ENCODE assay signal across 16 cellular contexts in the genomic region with DNA sequence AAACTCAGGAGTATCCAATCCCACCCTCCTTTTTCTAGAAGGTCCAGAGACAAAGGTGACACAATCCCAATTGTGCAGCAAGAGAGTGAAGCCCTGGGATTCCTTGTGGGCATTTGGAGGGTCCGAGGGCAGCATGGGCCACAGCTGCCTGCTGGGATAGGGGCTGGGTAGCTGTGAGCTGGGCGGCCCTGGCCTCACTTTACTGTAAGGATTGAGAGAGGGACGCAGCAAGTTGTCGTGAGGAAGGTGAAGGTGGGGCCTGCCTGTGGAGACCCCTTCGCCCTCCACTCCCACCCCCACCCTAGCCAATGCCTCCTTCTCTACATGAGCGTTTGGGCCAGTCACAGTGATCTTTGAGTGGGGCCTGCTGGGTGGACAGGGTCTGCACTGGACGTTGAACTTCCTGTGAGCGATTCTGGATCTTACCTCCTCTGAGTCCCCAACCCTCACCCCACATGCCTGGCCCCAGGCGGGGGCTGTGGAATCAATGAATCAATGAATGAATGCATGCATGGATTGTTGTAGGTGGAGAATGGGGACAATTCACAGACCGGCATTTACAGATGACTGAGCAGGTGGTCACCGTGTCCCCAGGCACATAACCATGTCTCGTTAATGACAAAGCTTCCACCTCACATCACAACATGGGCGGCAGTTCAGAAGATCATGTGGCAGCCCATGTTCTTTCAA.
A peak's percentile ranks its signal among the peaks of the same experiment; 100 is the strongest.
DNase-seq lines count a peak whose midpoint lies in the region; ATAC-seq, FAIRE-seq and TF ChIP-seq lines count a peak whose summit lies in the region.
"Had no signal": no experiment of that assay in that cellular context is flagged by ENCODE, and none has a peak within 500 bp of the region (broad histone marks: within the 10 kb centered on the region; RNA-seq: fewer than 3 reads in every experiment).

No MANE protein-coding gene starts in this region.

- H3K9ac ChIP-seq in HepG2 (ENCODE audit: insufficient read depth, low read depth, low read length), result no peak overlapping the region
- no peak overlapping the region for H3K9ac ChIP-seq in K562 (ENCODE audit: insufficient read depth in 1 of 2, low read depth in 2 of 2, low read length in 2 of 2)
- H3K9ac ChIP-seq: BLaER1 treated with 17β-estradiol and CSF1 and Interleukin-3, amounts not matched to agents 10 nM and 100 nM had no signal

- no peak overlapping the region for H3K27ac ChIP-seq in HepG2 (ENCODE audit: extremely low read length, insufficient read depth, low read length)
- H3K27ac ChIP-seq in right lobe of liver, result no peak overlapping the region
- H3K27ac ChIP-seq in K562 (ENCODE audit: extremely low read depth, low read depth, low read length), result peak overlapping the region; percentile 26; the same call in 1 of the 3 replicates
- H3K27ac ChIP-seq in osteoblast (ENCODE audit: low read depth, low read length), result no peak overlapping the region
- H3K27ac ChIP-seq in aorta (ENCODE audit: low read depth in 1 of 2, low read length in 2 of 2), result no peak overlapping the region
- H3K27ac ChIP-seq: BLaER1 treated with 17β-estradiol and CSF1 and Interleukin-3, amounts not matched to agents 10 nM and 100 nM had no signal

- H4K20me1 ChIP-seq in HepG2 (ENCODE audit: insufficient read depth, low read length), result no peaks in the 10 kb centered on the region
- no peaks in the 10 kb centered on the region; the same call in 1 of the 2 replicates for H4K20me1 ChIP-seq in K562 (replicated peaks; ENCODE audit: control insufficient read depth, insufficient read depth, low read length)
- no peaks in the 10 kb centered on the region for H4K20me1 ChIP-seq in osteoblast (ENCODE audit: insufficient read depth, low read length)
- H4K20me1 ChIP-seq: BLaER1 treated with 17β-estradiol and CSF1 and Interleukin-3, amounts not matched to agents 10 nM and 100 nM had no signal

- no TSS peak for BruUV-seq in HepG2 (replicated peaks; lab: Mats Ljungman, UMichigan)
- no TSS peak for BruUV-seq in K562 (replicated peaks; lab: Mats Ljungman, UMichigan)

- no peak for TF ChIP-seq RAD21 in HepG2 (CRISPR knock-in tag; IDR thresholded peaks at IDR 0.05)
- TF ChIP-seq RAD21 in K562 (CRISPR knock-in tag; conservative IDR thresholded peaks at IDR 0.05 in 1 of 2, IDR thresholded peaks at IDR 0.05 in 1 of 2), result no peak

- TF ChIP-seq POLR2A in HepG2 (IDR thresholded peaks at IDR 0.05; ENCODE audit: insufficient read depth in 1 of 2, low read depth in 2 of 2, low read length in 2 of 2) (no peak), right lobe of liver (IDR thresholded peaks at IDR 0.05) (no peak), K562 (conservative IDR thresholded peaks at IDR 0.05) (no peak)

- FAIRE-seq in HepG2 (lab: Jason Lieb, UNC), result no peak
- FAIRE-seq in K562 (lab: Jason Lieb, UNC), result no peak
- FAIRE-seq: GM12878 had no signal

- H2AFZ ChIP-seq in HepG2 (ENCODE audit: low read length) (no peak overlapping the region), K562 (ENCODE audit: low read depth, low read length) (no peak overlapping the region), osteoblast (ENCODE audit: low read length) (no peak overlapping the region)

- H3K4me2 ChIP-seq in HepG2 (ENCODE audit: low read depth, low read length) (no peak overlapping the region), K562 (ENCODE audit: insufficient read depth, low read length) (no peak overlapping the region), osteoblast (ENCODE audit: insufficient read depth, low read length) (no peak overlapping the region)
- H3K4me2 ChIP-seq: BLaER1 treated with 17β-estradiol and CSF1 and Interleukin-3, amounts not matched to agents 10 nM and 100 nM had no signal

- POLR2A ChIA-PET in HepG2 (lab: Yijun Ruan, JAX) (interaction anchor here (3.9 kb wide), 1 partner anchor 13 kb away, joined by 31 read pairs; no protein-coding TSS in a partner anchor), K562 (lab: Yijun Ruan, JAX) (interaction anchor here (0.7 kb wide), 1 partner anchor 68 kb away, joined by 3 read pairs; no protein-coding TSS in a partner anchor)

- TF ChIP-seq EP300 in HepG2 (IDR thresholded peaks at IDR 0.05; ENCODE audit: low read depth in 2 of 2, low read length in 2 of 2), result no peak
- no peak for TF ChIP-seq EP300 in HepG2 (CRISPR knock-in tag; IDR thresholded peaks at IDR 0.05; ENCODE audit: borderline replicate concordance)
- TF ChIP-seq EP300 in K562 (IDR thresholded peaks at IDR 0.05; ENCODE audit: low read length), result no peak

- in situ Hi-C loops in HepG2 (cut with HindIII; ENCODE audit: extremely low pct_ligation_motif_present, low pct_unique_long_range_greater_than_20kb) (no loop called here), K562 (cut with MboI) (no loop called here)

- no peaks in the 10 kb centered on the region for H3K79me2 ChIP-seq in HepG2 (ENCODE audit: insufficient read depth, low read length)
- H3K79me2 ChIP-seq in K562 (ENCODE audit: control insufficient read depth, insufficient read depth, low read length), result no peaks in the 10 kb centered on the region
- no peaks in the 10 kb centered on the region for H3K79me2 ChIP-seq in osteoblast (ENCODE audit: insufficient read depth, low read length)

- peaks cover 5% of the 10 kb centered on the region for H3K9me1 ChIP-seq in K562 (ENCODE audit: control insufficient read depth, insufficient read depth, low read length)

- CTCF ChIA-PET in HepG2 (lab: Yijun Ruan, JAX; ENCODE audit: low intra/inter-chr PET ratio, low total read pairs), result no interaction called here
- CTCF ChIA-PET in K562 (lab: Yijun Ruan, JAX; ENCODE audit: low intra/inter-chr PET ratio), result interaction anchor here (0.5 kb wide), 1 partner anchor 110 kb away, joined by 4 read pairs; no protein-coding TSS in a partner anchor

- peaks cover 6% of the 10 kb centered on the region; the same call in 1 of the 2 replicates for H3K9me3 ChIP-seq in HepG2 (ENCODE audit: low read length)
- no peaks in the 10 kb centered on the region for H3K9me3 ChIP-seq in right lobe of liver
- H3K9me3 ChIP-seq in K562 (replicated peaks; ENCODE audit: control insufficient read depth, insufficient read depth, low read depth, low read length), result no peaks in the 10 kb centered on the region
- H3K9me3 ChIP-seq in osteoblast (ENCODE audit: low read depth, low read length), result no peaks in the 10 kb centered on the region
- H3K9me3 ChIP-seq in aorta (ENCODE audit: control insufficient read depth, low read length), result peaks cover 6% of the 10 kb centered on the region

- H3K27me3 ChIP-seq in HepG2 (ENCODE audit: control insufficient read depth in 1 of 2, insufficient read depth in 2 of 2, low read length in 2 of 2), result peaks cover 13 to 43% of the 10 kb centered on the region in 2 experiments; a peak in 4 of 5 replicates
- H3K27me3 ChIP-seq in right lobe of liver, result no peaks in the 10 kb centered on the region
- H3K27me3 ChIP-seq in K562 (ENCODE audit: control insufficient read depth in 2 of 2, insufficient read depth in 2 of 2, low read length in 2 of 2), result peaks cover 2 to 35% of the 10 kb centered on the region in 2 experiments; a peak in 4 of 5 replicates
- no peaks in the 10 kb centered on the region for H3K27me3 ChIP-seq in osteoblast (ENCODE audit: insufficient read depth, low read length)
- no peaks in the 10 kb centered on the region for H3K27me3 ChIP-seq in aorta (ENCODE audit: control insufficient read depth in 1 of 2, insufficient read depth in 2 of 2, low read length in 1 of 2)
- H3K27me3 ChIP-seq: BLaER1 treated with 17β-estradiol and CSF1 and Interleukin-3, amounts not matched to agents 10 nM and 100 nM had no signal

- H3K4me3 ChIP-seq in HepG2 (replicated peaks in 1 of 3; ENCODE audit: insufficient read depth in 1 of 3, low read depth in 2 of 3, low read length in 3 of 3) (no peak overlapping the region), right lobe of liver (no peak overlapping the region), K562 (no peak overlapping the region), osteoblast (ENCODE audit: insufficient read depth, low read length) (no peak overlapping the region), aorta (ENCODE audit: low read length in 2 of 2) (no peak overlapping the region)
- H3K4me3 ChIP-seq: BLaER1 treated with 17β-estradiol and CSF1 and Interleukin-3, amounts not matched to agents 10 nM and 100 nM; GM12878 had no signal

- DNase-seq in HepG2 (ENCODE audit: low spot score) (no peak), right lobe of liver (no peak), K562 (ENCODE audit: extremely low read depth in 1 of 4, low spot score in 3 of 4) (no peak), osteoblast (ENCODE audit: insufficient read length, low spot score, missing footprints) (peak; percentile 44), aorta (peak; percentile 15 to 61), COLO668 (lab: John Stamatoyannopoulos, UW; ENCODE audit: unreplicated experiment) (no peak), NK-92 (lab: John Stamatoyannopoulos, UW; ENCODE audit: unreplicated experiment) (no peak)
- no peak for DNase-seq in stimulated activated CD4-positive, alpha-beta T cell treated with anti-CD3 and anti-CD28 coated beads, Interleukin-12 subunit alpha, Interleukin-12 subunit beta, amount 100 ng/mL, for 4 hours
- DNase-seq: CD8-positive, alpha-beta T cell; COR-L47; DMS 273 treated with DMSO at 0.1 percent for 48 hours; DND-41; GOT3; H9 had no signal

- H3K4me1 ChIP-seq in HepG2 (ENCODE audit: insufficient read depth, low read length), result peaks cover 32% of the 10 kb centered on the region
- no peaks in the 10 kb centered on the region for H3K4me1 ChIP-seq in right lobe of liver
- peaks cover 0 to 3% of the 10 kb centered on the region in 2 experiments; a peak in 2 of 5 replicates for H3K4me1 ChIP-seq in K562 (replicated peaks in 1 of 2; ENCODE audit: control insufficient read depth in 2 of 2, insufficient read depth in 2 of 2, low read length in 2 of 2)
- H3K4me1 ChIP-seq in osteoblast (ENCODE audit: insufficient read depth, low read length), result peaks cover 25% of the 10 kb centered on the region
- no peaks in the 10 kb centered on the region for H3K4me1 ChIP-seq in aorta (ENCODE audit: control insufficient read depth in 1 of 2, insufficient read depth in 2 of 2, low read length in 2 of 2)
- H3K4me1 ChIP-seq: BLaER1 treated with 17β-estradiol and CSF1 and Interleukin-3, amounts not matched to agents 10 nM and 100 nM had no signal

- WGBS in HepG2 (ENCODE audit: low lambda C conversion rate), result 62% methylated on average over 13 of the region's 13 CpGs
- 83% methylated on average over 1 of the region's 13 CpGs for WGBS in right lobe of liver (ENCODE audit: insufficient coverage, low coverage, low lambda C conversion rate, missing lambda C conversion rate)
- WGBS in K562 (ENCODE audit: insufficient coverage, low coverage, missing lambda C conversion rate), result 7% methylated on average over 11 of the region's 13 CpGs
- 95 to 97% methylated on average over 13 of the region's 13 CpGs for WGBS in aorta, 2 donors

- ATAC-seq in HepG2 (no peak), right lobe of liver (no peak), K562 (no peak), aorta (ENCODE audit: low FRiP score) (no peak)
- ATAC-seq: CD8-positive, alpha-beta T cell; GM12878 had no signal

- H3K36me3 ChIP-seq in HepG2 (replicated peaks in 1 of 2; ENCODE audit: control insufficient read depth in 1 of 2, insufficient read depth in 2 of 2, low read length in 2 of 2) (no peaks in the 10 kb centered on the region), right lobe of liver (no peaks in the 10 kb centered on the region), K562 (ENCODE audit: control insufficient read depth, insufficient read depth, low read length) (no peaks in the 10 kb centered on the region), osteoblast (ENCODE audit: insufficient read depth, low read length) (no peaks in the 10 kb centered on the region), aorta (ENCODE audit: control insufficient read depth in 1 of 2, insufficient read depth in 2 of 2, low read length in 1 of 2) (no peaks in the 10 kb centered on the region)
- H3K36me3 ChIP-seq: BLaER1 treated with 17β-estradiol and CSF1 and Interleukin-3, amounts not matched to agents 10 nM and 100 nM had no signal

- TF ChIP-seq CTCF in HepG2 (CRISPR knock-in tag; IDR thresholded peaks at IDR 0.05) (no peak), right lobe of liver (IDR thresholded peaks at IDR 0.05) (no peak), K562 (IDR thresholded peaks at IDR 0.05 in 2 of 3, conservative IDR thresholded peaks at IDR 0.05 in 1 of 3; ENCODE audit: insufficient read depth in 2 of 3, low read depth in 1 of 3, low read length in 3 of 3) (no peak), osteoblast (IDR thresholded peaks at IDR 0.05; ENCODE audit: extremely low read depth, low read depth, low read length) (no peak)

- intact Hi-C loops in HepG2 (cut with micrococcal nuclease; ENCODE audit: unreplicated experiment) (no loop called here), right lobe of liver (cut with DNase I) (no loop called here), K562 (cut with micrococcal nuclease) (no loop called here), aorta (cut with DNase I) (no loop called here)

Comparison
In these comparisons a context has a peak if more than half of its experiments do, and no peak if none do; other contexts are left out.
1. DNase-seq: peak in osteoblast (single experiment) and aorta (2 of 2); none in HepG2 (single experiment), right lobe of liver (0 of 3), K562 (0 of 4), stimulated activated CD4-positive, alpha-beta T cell treated with anti-CD3 and anti-CD28 coated beads, Interleukin-12 subunit alpha, Interleukin-12 subunit beta, amount 100 ng/mL, for 4 hours (single experiment), COLO668 (single experiment) and NK-92 (single experiment).
2. Of the 241 proteins assayed by ChIP-seq in both HepG2 and K562: peak only in HepG2: ZNF24; only in K562: ZFX; in both: none; in neither: 239.